9 cellular contexts compared by ENCODE assay signal in genomic region chr18:45106331-45106774, GRCh38.
DNase-seq lines count a peak whose midpoint lies in the region; ATAC-seq and TF ChIP-seq lines count a peak whose summit lies in the region.
"Had no signal": no experiment of that assay in that cellular context is flagged by ENCODE, and none has a peak within 500 bp of the region (broad histone marks: within the 10 kb centered on the region; RNA-seq: fewer than 3 reads in every experiment).

No MANE protein-coding gene starts in this region.

- POLR2A ChIA-PET in activated B cell treated with CpG ODN at 0.5 μM for 24 hours (lab: Charles Lee), result interaction anchor here (0.5 to 2.4 kb wide), 6 partner anchors 10 to 427 kb away, joined by 3 to 14 read pairs (median 4); partner anchors contain the start of gene SETBP1
- POLR2A ChIA-PET in CD4-positive, alpha-beta T cell (lab: Charles Lee), result no interaction called here

- intact Hi-C loops in activated B cell treated with CpG ODN at 0.5 μM for 24 hours (cut with micrococcal nuclease), result loop anchor here (10.0 kb wide), 1 partner anchor 578 kb away; no protein-coding TSS in a partner anchor
- intact Hi-C loops in CD4-positive, alpha-beta T cell (cut with DNase I, micrococcal nuclease), result no loop called here

- CTCF ChIA-PET in activated B cell treated with CpG ODN at 0.5 μM for 24 hours (lab: Charles Lee), result interaction anchor here (1.1 to 1.6 kb wide), 4 partner anchors 8 to 106 kb away, joined by 3 to 6 read pairs (median 4); no protein-coding TSS in a partner anchor
- CTCF ChIA-PET in CD4-positive, alpha-beta T cell (lab: Charles Lee), result no interaction called here

- no peak overlapping the region for H3K27ac ChIP-seq in CD4-positive, alpha-beta T cell (ENCODE audit: low read depth, low read length)
- H3K27ac ChIP-seq: ascending aorta had no signal

- no peak overlapping the region for H3K27ac Mint-ChIP-seq in activated B cell treated with CpG ODN at 0.5 μM for 24 hours
- H3K27ac Mint-ChIP-seq in stimulated activated naive CD8-positive, alpha-beta T cell treated with anti-CD3 and anti-CD28 coated beads, Interleukin-15, amount 100 ng/mL, for 72 hours, result no peak overlapping the region
- H3K27ac Mint-ChIP-seq in CD4-positive, alpha-beta T cell, result no peak overlapping the region

- H3K9me3 Mint-ChIP-seq in activated B cell treated with CpG ODN at 0.5 μM for 24 hours, result no peaks in the 10 kb centered on the region
- H3K9me3 Mint-ChIP-seq in stimulated activated naive CD8-positive, alpha-beta T cell treated with anti-CD3 and anti-CD28 coated beads, Interleukin-15, amount 100 ng/mL, for 72 hours, result no peaks in the 10 kb centered on the region
- no peaks in the 10 kb centered on the region for H3K9me3 Mint-ChIP-seq in CD4-positive, alpha-beta T cell

- no peak for TF ChIP-seq CTCF in activated B cell treated with CpG ODN at 0.5 μM for 24 hours (IDR thresholded peaks at IDR 0.05)
- TF ChIP-seq CTCF in CD4-positive, alpha-beta T cell (IDR thresholded peaks at IDR 0.05), result no peak

- H3K27me3 Mint-ChIP-seq in activated B cell treated with CpG ODN at 0.5 μM for 24 hours, result no peaks in the 10 kb centered on the region
- H3K27me3 Mint-ChIP-seq in stimulated activated naive CD8-positive, alpha-beta T cell treated with anti-CD3 and anti-CD28 coated beads, Interleukin-15, amount 100 ng/mL, for 72 hours, result no peaks in the 10 kb centered on the region
- H3K27me3 Mint-ChIP-seq in CD4-positive, alpha-beta T cell, result peaks cover 5% of the 10 kb centered on the region

- H3K27me3 ChIP-seq in CD4-positive, alpha-beta T cell (ENCODE audit: control insufficient read depth, insufficient read depth, low read length), result no peaks in the 10 kb centered on the region
- H3K27me3 ChIP-seq: ascending aorta had no signal

- DNase-seq in CMK (ENCODE audit: low read depth), result peak; percentile 11
- peak; percentile 17 for DNase-seq in activated B cell treated with CpG ODN at 0.5 μM for 24 hours
- no peak for DNase-seq in stimulated activated naive CD8-positive, alpha-beta T cell treated with anti-CD3 and anti-CD28 coated beads, Interleukin-15, amount 100 ng/mL, for 72 hours
- no peak for DNase-seq in T1000 (lab: John Stamatoyannopoulos, UW)
- DNase-seq in NCI-H1105 (lab: John Stamatoyannopoulos, UW), result no peak
- no peak for DNase-seq in CD4-positive, alpha-beta T cell

- no peaks in the 10 kb centered on the region for H3K36me3 Mint-ChIP-seq in activated B cell treated with CpG ODN at 0.5 μM for 24 hours (ENCODE audit: low read depth)
- H3K36me3 Mint-ChIP-seq in CD4-positive, alpha-beta T cell (ENCODE audit: low read depth), result no peaks in the 10 kb centered on the region

- H3K4me3 Mint-ChIP-seq in activated B cell treated with CpG ODN at 0.5 μM for 24 hours, result peak overlapping the region; percentile 21
- H3K4me3 Mint-ChIP-seq in stimulated activated naive CD8-positive, alpha-beta T cell treated with anti-CD3 and anti-CD28 coated beads, Interleukin-15, amount 100 ng/mL, for 72 hours, result no peak overlapping the region
- no peak overlapping the region for H3K4me3 Mint-ChIP-seq in CD4-positive, alpha-beta T cell

- peaks cover 2% of the 10 kb centered on the region for H3K4me1 Mint-ChIP-seq in activated B cell treated with CpG ODN at 0.5 μM for 24 hours
- H3K4me1 Mint-ChIP-seq in stimulated activated naive CD8-positive, alpha-beta T cell treated with anti-CD3 and anti-CD28 coated beads, Interleukin-15, amount 100 ng/mL, for 72 hours, result no peaks in the 10 kb centered on the region
- H3K4me1 Mint-ChIP-seq in CD4-positive, alpha-beta T cell (ENCODE audit: low read depth), result no peaks in the 10 kb centered on the region

- no peaks in the 10 kb centered on the region for H3K9me3 ChIP-seq in CD4-positive, alpha-beta T cell (ENCODE audit: control insufficient read depth, low read length)
- H3K9me3 ChIP-seq: ascending aorta had no signal

- ATAC-seq in GM19463 (IDR thresholded peaks at IDR 0.05; ENCODE audit: unreplicated experiment) (peak; percentile 82), HG03442 (IDR thresholded peaks at IDR 0.05; ENCODE audit: unreplicated experiment) (peak; percentile 93), activated B cell treated with CpG ODN at 0.5 μM for 24 hours (ENCODE audit: low read depth) (peak; percentile 56)
- peak; percentile 54 for ATAC-seq in stimulated activated naive CD8-positive, alpha-beta T cell treated with anti-CD3 and anti-CD28 coated beads, Interleukin-15, amount 100 ng/mL, for 72 hours
- no peak for ATAC-seq in CD4-positive, alpha-beta T cell (ENCODE audit: poor library complexity)

Comparison
In these comparisons a context has a peak if more than half of its experiments do, and no peak if none do; other contexts are left out.
1. DNase-seq: peak in CMK (single experiment) and activated B cell treated with CpG ODN at 0.5 μM for 24 hours (single experiment); none in stimulated activated naive CD8-positive, alpha-beta T cell treated with anti-CD3 and anti-CD28 coated beads, Interleukin-15, amount 100 ng/mL, for 72 hours (0 of 2), T1000 (single experiment), NCI-H1105 (single experiment) and CD4-positive, alpha-beta T cell (0 of 10).